Comparison of ENCODE assay signal across 30 cellular contexts in genomic region chr13:91166714-91167511, GRCh38.
"Had no signal": no experiment of that assay in that cellular context is flagged by ENCODE, and none has a peak within 500 bp of the region (broad histone marks: within the 10 kb centered on the region; RNA-seq: fewer than 3 reads in every experiment).

No MANE protein-coding gene starts in this region.

- FAIRE-seq: endometrium, endothelial cell of umbilical vein had no signal

- H3K27ac ChIP-seq: ascending aorta, breast epithelium, cardiac muscle cell, colonic mucosa, epithelial cell of prostate, esophagus squamous epithelium, gastroesophageal sphincter, heart right ventricle had no signal

- H3K27me3 ChIP-seq: ascending aorta, breast epithelium, cardiac muscle cell, colonic mucosa had no signal

- H3K4me3 ChIP-seq: ascending aorta, breast epithelium, cardiac muscle cell, colonic mucosa, esophagus squamous epithelium, gastroesophageal sphincter, heart right ventricle had no signal

- H3K4me1 ChIP-seq: ascending aorta, breast epithelium, colonic mucosa, heart right ventricle had no signal

- H3K9me3 ChIP-seq: ascending aorta, breast epithelium, colonic mucosa, esophagus squamous epithelium, gastroesophageal sphincter, heart right ventricle had no signal

- DNase-seq: activated CD4-positive, alpha-beta memory T cell treated with anti-CD3 and anti-CD28 coated beads for 36 hours; activated CD4-positive, alpha-beta T cell treated with anti-CD3 and anti-CD28 coated beads for 36 hours; activated CD4-positive, alpha-beta T cell treated with anti-CD3 and anti-CD28 coated beads, Interleukin-2, amount 10 ng/mL, durations not matched to agents 24 days and 14 days; activated CD4-positive, CD25-positive, alpha-beta regulatory T cell; activated CD4-positive, CD25-positive, alpha-beta regulatory T cell treated with anti-CD3 and anti-CD28 coated beads, Interleukin-2, amount 50 U/mL, for 72 hours; activated CD8-positive, alpha-beta memory T cell treated with anti-CD3 and anti-CD28 coated beads, Interleukin-2, amount 10 ng/mL, durations not matched to agents 7 days and 5 days; activated CD8-positive, alpha-beta memory T cell treated with anti-CD3 and anti-CD28 coated beads, Interleukin-2, amount 50 U/mL, for 4 hours; activated CD8-positive, alpha-beta T cell treated with anti-CD3 and anti-CD28 coated beads, Interleukin-2, amount 10 ng/mL, durations not matched to agents 7 days and 5 days; activated effector memory CD4-positive, alpha-beta T cell treated with anti-CD3 and anti-CD28 coated beads, Interleukin-2, amount 50 U/mL, for 16 hours; activated naive CD4-positive, alpha-beta T cell treated with anti-CD3 and anti-CD28 coated beads, Interleukin-2, amount 10 ng/mL, durations not matched to agents 7 days and 5 days; activated naive CD8-positive, alpha-beta T cell treated with anti-CD3 and anti-CD28 coated beads, Interleukin-2, amount 10 ng/mL, durations not matched to agents 7 days and 5 days; activated T-cell treated with anti-CD3 and anti-CD28 coated beads, Interleukin-2, amount 50 U/mL, for 1 hour; activated T-cell treated with anti-CD3 and anti-CD28 coated beads, Interleukin-2, amount 50 U/mL, for 48 hours; central memory CD4-positive, alpha-beta T cell; cerebellar nuclear complex; colonic mucosa; effector CD8-positive, alpha-beta T cell; esophagus squamous epithelium; foreskin melanocyte; heart right ventricle; T-helper 17 cell; T1000 had no signal

- ATAC-seq: activated CD4-positive, alpha-beta T cell treated with anti-CD3 and anti-CD28 coated beads for 36 hours; activated CD8-positive, alpha-beta memory T cell treated with anti-CD3 and anti-CD28 coated beads, Interleukin-2, amount 10 ng/mL, durations not matched to agents 7 days and 5 days; activated CD8-positive, alpha-beta T cell treated with anti-CD3 and anti-CD28 coated beads, Interleukin-2, amount 10 ng/mL, durations not matched to agents 7 days and 5 days; activated naive CD4-positive, alpha-beta T cell treated with anti-CD3 and anti-CD28 coated beads, Interleukin-2, amount 50 U/mL, for 72 hours; gastroesophageal sphincter; heart right ventricle; T-helper 17 cell had no signal

- H3K36me3 ChIP-seq: ascending aorta, breast epithelium, cardiac muscle cell, colonic mucosa, esophagus squamous epithelium, gastroesophageal sphincter, heart right ventricle had no signal
